11 cellular contexts compared by ENCODE assay signal in the genomic region with DNA sequence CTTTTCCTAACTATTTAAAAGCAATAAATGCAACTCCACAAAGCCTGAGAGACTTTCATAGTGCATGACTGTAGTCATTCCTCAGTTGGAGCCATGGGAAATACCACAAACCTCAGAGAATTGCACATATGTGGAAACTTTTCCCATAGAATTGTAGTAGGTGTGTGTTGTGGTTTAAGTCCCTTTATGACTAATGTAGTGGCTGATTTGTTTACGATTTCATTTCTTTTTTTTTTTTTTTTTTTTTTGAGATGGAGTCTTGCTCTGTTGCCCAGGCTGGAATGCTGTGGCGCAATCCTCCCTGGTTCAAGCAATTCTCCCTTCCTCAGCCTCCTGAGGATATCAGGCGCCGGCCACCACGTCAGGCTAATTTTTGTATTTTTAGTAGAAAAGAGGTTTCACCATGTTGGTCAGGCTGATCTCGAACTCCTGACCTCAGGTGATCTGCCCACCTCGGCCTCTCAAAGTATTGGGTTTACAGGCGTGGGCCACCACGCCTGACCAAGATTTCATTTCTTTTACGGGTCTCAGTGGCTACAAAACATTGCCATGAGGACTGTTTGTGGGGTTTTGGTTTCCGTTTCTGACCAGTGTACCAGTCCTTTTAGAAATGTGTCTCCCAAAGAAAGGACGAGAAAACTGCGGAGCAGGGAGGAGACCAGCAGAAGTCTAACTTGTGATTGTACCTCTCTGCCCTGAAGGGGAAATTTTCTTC.
DNase-seq lines count a peak whose midpoint lies in the region; ATAC-seq and FAIRE-seq lines count a peak whose summit lies in the region.
"Had no signal": no experiment of that assay in that cellular context is flagged by ENCODE, and none has a peak within 500 bp of the region (broad histone marks: within the 10 kb centered on the region; RNA-seq: fewer than 3 reads in every experiment).

No MANE protein-coding gene starts in this region.

- H3K27me3 ChIP-seq in subcutaneous abdominal adipose tissue (ENCODE audit: control insufficient read depth in 5 of 5, insufficient read depth in 4 of 5, low read length in 5 of 5) = no peaks in the 10 kb centered on the region
- H3K27me3 ChIP-seq: SJCRH30 had no signal

- H3K4me3 ChIP-seq in subcutaneous abdominal adipose tissue (ENCODE audit: low read depth in 1 of 5, low read length in 5 of 5) = no peak overlapping the region
- H3K4me3 ChIP-seq: SJCRH30 had no signal

- ATAC-seq in GM19351 (IDR thresholded peaks at IDR 0.05; ENCODE audit: unreplicated experiment) = peak; percentile 15

- DNase-seq in RCC 7860 (ENCODE audit: low spot score) (peak; percentile 93), fibroblast of peridontal ligament (ENCODE audit: extremely low read depth) (peak; percentile 99), NOMO-1 treated with DMSO at 0.1 percent for 48 hours (lab: John Stamatoyannopoulos, UW; ENCODE audit: unreplicated experiment) (no peak), SW 1271 (lab: John Stamatoyannopoulos, UW) (no peak), DMS79 treated with DMSO at 0.1 percent for 48 hours (lab: John Stamatoyannopoulos, UW) (no peak), germinal center (ENCODE audit: low spot score) (no peak)
- DNase-seq: activated naive CD4-positive, alpha-beta T cell treated with anti-CD3 and anti-CD28 coated beads, Interleukin-2, amount 50 U/mL, for 16 hours had no signal

- peak overlapping the region in 1 of 5 donors; percentile 82 for H3K9ac ChIP-seq in subcutaneous abdominal adipose tissue (ENCODE audit: low read length in 5 of 5)

- FAIRE-seq in RCC 7860 (lab: Jason Lieb, UNC) = peak; percentile 97
- FAIRE-seq: islet of Langerhans had no signal

- peak overlapping the region; percentile 58 for H3K27ac ChIP-seq in subcutaneous abdominal adipose tissue (ENCODE audit: low read depth, low read length)
- H3K27ac ChIP-seq: SJCRH30 had no signal

- H3K36me3 ChIP-seq in subcutaneous abdominal adipose tissue (ENCODE audit: control insufficient read depth in 5 of 5, insufficient read depth in 5 of 5, low read length in 5 of 5) = no peaks in the 10 kb centered on the region
- H3K36me3 ChIP-seq: SJCRH30 had no signal

- H3K9me3 ChIP-seq in subcutaneous abdominal adipose tissue (ENCODE audit: control insufficient read depth in 5 of 5, low read length in 5 of 5) = no peaks in the 10 kb centered on the region
- H3K9me3 ChIP-seq: SJCRH30 had no signal

- H3K4me1 ChIP-seq in subcutaneous abdominal adipose tissue (ENCODE audit: control insufficient read depth in 5 of 5, insufficient read depth in 5 of 5, low read length in 5 of 5) = peaks cover 2 to 19% (median 5%) of the 10 kb centered on the region in 5 donors

Comparison
In these comparisons a context has a peak if more than half of its experiments do, and no peak if none do; other contexts are left out.
1. DNase-seq: peak in RCC 7860 (single experiment) and fibroblast of peridontal ligament (single experiment); none in NOMO-1 treated with DMSO at 0.1 percent for 48 hours (single experiment), SW 1271 (0 of 2), DMS79 treated with DMSO at 0.1 percent for 48 hours (single experiment) and germinal center (single experiment).